In the genomic region with DNA sequence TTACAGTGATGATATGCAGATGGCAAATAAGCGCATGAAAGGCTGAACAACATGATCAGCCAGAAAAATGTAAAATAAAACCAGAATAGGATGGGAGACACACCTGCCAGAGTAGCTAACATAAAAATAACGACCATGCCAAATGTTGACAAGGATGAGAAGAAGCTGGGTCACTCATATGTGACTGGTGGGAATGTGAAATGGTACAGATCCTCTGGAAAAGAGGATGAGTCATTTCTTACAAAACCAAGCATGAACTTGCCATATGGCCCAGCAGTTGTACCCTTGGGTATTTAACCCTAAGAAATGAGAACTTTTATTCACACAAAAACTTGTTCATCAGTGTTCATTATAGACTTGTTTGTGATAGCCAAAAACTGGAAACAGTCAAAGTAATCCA, we compare ENCODE assay signal across 25 cellular contexts.
A peak's percentile ranks its signal among the peaks of the same experiment; 100 is the strongest.
DNase-seq lines count a peak whose midpoint lies in the region; FAIRE-seq and TF ChIP-seq lines count a peak whose summit lies in the region.
"Had no signal": no experiment of that assay in that cellular context is flagged by ENCODE, and none has a peak within 500 bp of the region (broad histone marks: within the 10 kb centered on the region; RNA-seq: fewer than 3 reads in every experiment).

No MANE protein-coding gene starts in this region.

- no peak overlapping the region for H3K27ac Mint-ChIP-seq in neural progenitor cell
- H3K27ac Mint-ChIP-seq: activated CD4-positive, alpha-beta T cell treated with anti-CD3 and anti-CD28 coated beads, Interleukin-2, amount 10 ng/mL, durations not matched to agents 7 days and 5 days; activated CD8-positive, alpha-beta memory T cell treated with anti-CD3 and anti-CD28 coated beads, Interleukin-2, amount 10 ng/mL, durations not matched to agents 7 days and 5 days; activated naive CD4-positive, alpha-beta T cell treated with anti-CD3 and anti-CD28 coated beads for 36 hours; CD14-positive monocyte; GM23338; progenitor cell of endocrine pancreas; stimulated activated naive CD8-positive, alpha-beta T cell treated with anti-CD3 and anti-CD28 coated beads, Interleukin-15, amount 100 ng/mL, for 72 hours; T-helper 2 cell treated with Interferon-gamma antibody and Interleukin-4, amounts not matched to agents 5 μg/mL and 100 μg/mL, for 36 hours had no signal

- H3K27ac ChIP-seq in neural progenitor cell (no peak overlapping the region), left ventricle myocardium inferior (replicated peaks) (no peak overlapping the region)
- H3K27ac ChIP-seq: RWPE1, tibial artery, WERI-Rb-1 had no signal

- H3K9me3 ChIP-seq in neural progenitor cell (ENCODE audit: low read depth) (no peaks in the 10 kb centered on the region), left ventricle myocardium inferior (replicated peaks) (no peaks in the 10 kb centered on the region), HAP-1 (no peaks in the 10 kb centered on the region)
- H3K9me3 ChIP-seq: tibial artery had no signal

- H3K4me2 ChIP-seq in neural progenitor cell: no peak overlapping the region
- H3K4me2 ChIP-seq: GM23338 had no signal

- intact Hi-C loops in left ventricle myocardium inferior (cut with micrococcal nuclease): no loop called here

- no peaks in the 10 kb centered on the region for H4K20me1 ChIP-seq in neural progenitor cell (ENCODE audit: low read depth)

- no peak for FAIRE-seq in bronchial epithelial cell (lab: Jason Lieb, UNC)
- FAIRE-seq: kidney had no signal

- peak; percentile 68 for DNase-seq in AG10803 (ENCODE audit: low read depth)
- peak; percentile 48 for DNase-seq in HS-5 (ENCODE audit: low read depth)
- DNase-seq in bronchial epithelial cell (ENCODE audit: low read depth): peak; percentile 45
- DNase-seq in fibroblast of villous mesenchyme (ENCODE audit: low read depth): peak; percentile 38
- no peak for DNase-seq in neural progenitor cell (ENCODE audit: low spot score)
- no peak for DNase-seq in left ventricle myocardium inferior
- DNase-seq in SIG-M5 treated with dmso at 0.1 percent for 504 hours (lab: John Stamatoyannopoulos, UW; ENCODE audit: unreplicated experiment): no peak
- no peak for DNase-seq in HAP-1 (ENCODE audit: low spot score in 2 of 2)
- DNase-seq: activated CD4-positive, alpha-beta T cell treated with anti-CD3 and anti-CD28 coated beads, Interleukin-2, amount 10 ng/mL, durations not matched to agents 7 days and 5 days; activated CD8-positive, alpha-beta memory T cell treated with anti-CD3 and anti-CD28 coated beads, Interleukin-2, amount 10 ng/mL, durations not matched to agents 7 days and 5 days; activated naive CD4-positive, alpha-beta T cell treated with anti-CD3 and anti-CD28 coated beads for 36 hours; aorta; cerebellar nuclear complex; GDM1; kidney; NCI-H1694 treated with DMSO at 0.1 percent for 48 hours; NCI-H748 treated with DMSO at 0.1 percent for 48 hours; stimulated activated naive CD8-positive, alpha-beta T cell treated with anti-CD3 and anti-CD28 coated beads, Interleukin-15, amount 100 ng/mL, for 72 hours; tibial artery; WERI-Rb-1 had no signal

- in situ Hi-C loops in HAP-1 (cut with MboI; ENCODE audit: low sequenced_read_pairs): no loop called here

- peaks cover 10% of the 10 kb centered on the region for H3K27me3 Mint-ChIP-seq in neural progenitor cell (ENCODE audit: insufficient read depth, low read depth)

- H3K36me3 Mint-ChIP-seq in neural progenitor cell: no peaks in the 10 kb centered on the region
- H3K36me3 Mint-ChIP-seq: activated CD8-positive, alpha-beta memory T cell treated with anti-CD3 and anti-CD28 coated beads, Interleukin-2, amount 10 ng/mL, durations not matched to agents 7 days and 5 days; CD14-positive monocyte had no signal

- H3K4me1 ChIP-seq in neural progenitor cell (peaks cover 8% of the 10 kb centered on the region), left ventricle myocardium inferior (no peaks in the 10 kb centered on the region), HAP-1 (no peaks in the 10 kb centered on the region)
- H3K4me1 ChIP-seq: tibial artery had no signal

- no peaks in the 10 kb centered on the region for H3F3A ChIP-seq in neural progenitor cell (ENCODE audit: low read depth)

- peaks cover 36% of the 10 kb centered on the region for H3K4me1 Mint-ChIP-seq in neural progenitor cell
- H3K4me1 Mint-ChIP-seq: activated CD4-positive, alpha-beta T cell treated with anti-CD3 and anti-CD28 coated beads, Interleukin-2, amount 10 ng/mL, durations not matched to agents 7 days and 5 days; activated CD8-positive, alpha-beta memory T cell treated with anti-CD3 and anti-CD28 coated beads, Interleukin-2, amount 10 ng/mL, durations not matched to agents 7 days and 5 days; CD14-positive monocyte; stimulated activated naive CD8-positive, alpha-beta T cell treated with anti-CD3 and anti-CD28 coated beads, Interleukin-15, amount 100 ng/mL, for 72 hours had no signal

- H3K9ac ChIP-seq in neural progenitor cell: no peak overlapping the region

- H3K36me3 ChIP-seq in bronchial epithelial cell (ENCODE audit: control insufficient read depth, insufficient read depth, low read length) (no peaks in the 10 kb centered on the region), neural progenitor cell (no peaks in the 10 kb centered on the region), left ventricle myocardium inferior (no peaks in the 10 kb centered on the region), HAP-1 (replicated peaks) (no peaks in the 10 kb centered on the region)
- H3K36me3 ChIP-seq: tibial artery, WERI-Rb-1 had no signal

- H3K27me3 ChIP-seq in bronchial epithelial cell (ENCODE audit: control insufficient read depth, insufficient read depth, low read length): no peaks in the 10 kb centered on the region
- no peaks in the 10 kb centered on the region for H3K27me3 ChIP-seq in neural progenitor cell
- peaks cover 4% of the 10 kb centered on the region for H3K27me3 ChIP-seq in left ventricle myocardium inferior (ENCODE audit: low read depth)
- no peaks in the 10 kb centered on the region for H3K27me3 ChIP-seq in HAP-1 (ENCODE audit: low read depth)
- H3K27me3 ChIP-seq: tibial artery had no signal

- no peaks in the 10 kb centered on the region for H3K9me3 Mint-ChIP-seq in neural progenitor cell
- H3K9me3 Mint-ChIP-seq: activated CD4-positive, alpha-beta T cell treated with anti-CD3 and anti-CD28 coated beads, Interleukin-2, amount 10 ng/mL, durations not matched to agents 7 days and 5 days; activated naive CD4-positive, alpha-beta T cell treated with anti-CD3 and anti-CD28 coated beads for 36 hours; CD14-positive monocyte; GM23338; stimulated activated naive CD8-positive, alpha-beta T cell treated with anti-CD3 and anti-CD28 coated beads, Interleukin-15, amount 100 ng/mL, for 72 hours; T-helper 2 cell treated with Interferon-gamma antibody and Interleukin-4, amounts not matched to agents 5 μg/mL and 100 μg/mL, for 36 hours had no signal

- H3K4me3 Mint-ChIP-seq in neural progenitor cell: no peak overlapping the region
- H3K4me3 Mint-ChIP-seq: activated CD4-positive, alpha-beta T cell treated with anti-CD3 and anti-CD28 coated beads, Interleukin-2, amount 10 ng/mL, durations not matched to agents 7 days and 5 days; activated CD8-positive, alpha-beta memory T cell treated with anti-CD3 and anti-CD28 coated beads, Interleukin-2, amount 10 ng/mL, durations not matched to agents 7 days and 5 days; activated naive CD4-positive, alpha-beta T cell treated with anti-CD3 and anti-CD28 coated beads for 36 hours; CD14-positive monocyte; GM23338; stimulated activated naive CD8-positive, alpha-beta T cell treated with anti-CD3 and anti-CD28 coated beads, Interleukin-15, amount 100 ng/mL, for 72 hours; T-helper 2 cell treated with Interferon-gamma antibody and Interleukin-4, amounts not matched to agents 5 μg/mL and 100 μg/mL, for 36 hours had no signal

- no peak overlapping the region for H2AFZ ChIP-seq in neural progenitor cell (replicated peaks)
- H2AFZ ChIP-seq: GM23338 had no signal

- no peak overlapping the region for H3K4me3 ChIP-seq in AG10803 (ENCODE audit: low read length)
- H3K4me3 ChIP-seq in bronchial epithelial cell (ENCODE audit: low read depth, low read length): no peak overlapping the region
- H3K4me3 ChIP-seq in fibroblast of villous mesenchyme (ENCODE audit: low read depth, low read length): no peak overlapping the region
- no peak overlapping the region for H3K4me3 ChIP-seq in neural progenitor cell
- H3K4me3 ChIP-seq in left ventricle myocardium inferior: no peak overlapping the region
- no peak overlapping the region for H3K4me3 ChIP-seq in HAP-1
- H3K4me3 ChIP-seq: GM23338, tibial artery had no signal

- H3K79me2 ChIP-seq in neural progenitor cell (ENCODE audit: low read depth): no peaks in the 10 kb centered on the region

- TF ChIP-seq CTCF in AG10803 (conservative IDR thresholded peaks at IDR 0.05; ENCODE audit: low read length): peak; percentile 1; the same call in 1 of the 2 replicates
- TF ChIP-seq CTCF in bronchial epithelial cell (IDR thresholded peaks at IDR 0.05; ENCODE audit: insufficient read depth, low read length, severe bottlenecking): no peak
- TF ChIP-seq CTCF in fibroblast of villous mesenchyme (IDR thresholded peaks at IDR 0.05; ENCODE audit: insufficient read depth, low read depth, low read length): no peak
- no peak for TF ChIP-seq CTCF in neural progenitor cell (IDR thresholded peaks at IDR 0.05)
- TF ChIP-seq CTCF in left ventricle myocardium inferior (IDR thresholded peaks at IDR 0.05; ENCODE audit: borderline replicate concordance): no peak

Comparison
In these comparisons a context has a peak if more than half of its experiments do, and no peak if none do; other contexts are left out.
1. DNase-seq: peak in AG10803 (single experiment), HS-5 (single experiment), bronchial epithelial cell (single experiment) and fibroblast of villous mesenchyme (single experiment); none in neural progenitor cell (single experiment), left ventricle myocardium inferior (single experiment), SIG-M5 treated with dmso at 0.1 percent for 504 hours (single experiment) and HAP-1 (0 of 2).